22 cellular contexts compared by ENCODE assay signal in the genomic region with DNA sequence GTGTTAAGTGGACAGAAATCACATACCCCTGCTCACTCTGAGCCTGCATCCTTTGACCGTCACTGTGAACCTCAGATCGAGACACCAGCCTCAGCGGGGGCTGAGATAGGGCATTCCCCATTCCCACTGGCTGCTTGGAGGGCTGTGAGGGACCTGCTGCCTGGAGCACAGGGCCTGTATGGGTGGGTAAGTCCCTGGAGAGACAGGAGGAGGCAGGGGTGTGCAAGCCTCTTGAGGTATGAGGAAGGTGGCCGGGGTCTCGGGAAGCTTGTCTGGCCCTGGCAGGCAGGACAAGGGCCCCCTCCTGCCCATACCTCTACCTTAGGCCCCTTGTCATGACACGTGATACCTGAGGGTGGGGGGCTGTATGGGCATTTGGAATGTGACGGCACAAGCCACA.
A peak's percentile ranks its signal among the peaks of the same experiment; 100 is the strongest.
DNase-seq lines count a peak whose midpoint lies in the region; ATAC-seq and TF ChIP-seq lines count a peak whose summit lies in the region.
"Had no signal": no experiment of that assay in that cellular context is flagged by ENCODE, and none has a peak within 500 bp of the region (broad histone marks: within the 10 kb centered on the region; RNA-seq: fewer than 3 reads in every experiment).

No MANE protein-coding gene starts in this region.

- no peak overlapping the region for H2AFZ ChIP-seq in MM.1S (ENCODE audit: low read length)
- H2AFZ ChIP-seq: GM23248 had no signal

- no peaks in the 10 kb centered on the region for H3F3A ChIP-seq in MM.1S (ENCODE audit: insufficient read depth, low read length)

- DNase-seq in WTC11 (ENCODE audit: low spot score) (no peak), neural crest cell (ENCODE audit: low read depth, low spot score) (no peak), NAMALWA (ENCODE audit: low spot score) (no peak), MM.1S (no peak)
- no peak for DNase-seq in CD8-positive, alpha-beta memory T cell
- DNase-seq: 8988T; ACHN; AML-193; BE2C; CD4-positive, CD25-positive, alpha-beta regulatory T cell; CD8-positive, alpha-beta T cell; DMS 273 treated with DMSO at 0.1 percent for 48 hours; DMS79; EL; GDM1; GM23248; H7; HCEC 1CT had no signal

- H3K27me3 Mint-ChIP-seq in WTC11 (ENCODE audit: low read depth), result no peaks in the 10 kb centered on the region
- no peaks in the 10 kb centered on the region for H3K27me3 Mint-ChIP-seq in neural crest cell (ENCODE audit: low read depth)
- H3K27me3 Mint-ChIP-seq in CD8-positive, alpha-beta memory T cell, result no peaks in the 10 kb centered on the region
- H3K27me3 Mint-ChIP-seq: CD4-positive, CD25-positive, alpha-beta regulatory T cell had no signal

- H3K4me1 Mint-ChIP-seq in WTC11 (peaks cover 20% of the 10 kb centered on the region), neural crest cell (peaks cover 18% of the 10 kb centered on the region)
- H3K4me1 Mint-ChIP-seq in CD8-positive, alpha-beta memory T cell, result peaks cover 0 to 3% (median 2%) of the 10 kb centered on the region in 3 donors

- H3K27me3 ChIP-seq in BLaER1 (no peaks in the 10 kb centered on the region), MM.1S (replicated peaks; ENCODE audit: insufficient read depth, low read length) (no peaks in the 10 kb centered on the region)
- no peaks in the 10 kb centered on the region for H3K27me3 ChIP-seq in CD8-positive, alpha-beta memory T cell (ENCODE audit: insufficient read depth, low read length, poor library complexity, severe bottlenecking)
- H3K27me3 ChIP-seq: BE2C had no signal

- H3K36me3 ChIP-seq in BLaER1 (peaks cover 31% of the 10 kb centered on the region; the same call in 1 of the 2 replicates), MM.1S (replicated peaks; ENCODE audit: insufficient read depth, low read length) (no peaks in the 10 kb centered on the region)
- no peaks in the 10 kb centered on the region for H3K36me3 ChIP-seq in CD8-positive, alpha-beta memory T cell (ENCODE audit: insufficient read depth, low read length)
- H3K36me3 ChIP-seq: BE2C had no signal

- TF ChIP-seq CTCF in WTC11 (IDR thresholded peaks at IDR 0.05) (no peak), neural crest cell (conservative IDR thresholded peaks at IDR 0.05) (no peak), MM.1S (IDR thresholded peaks at IDR 0.05; ENCODE audit: low read length) (no peak)

- H4K20me1 ChIP-seq in BLaER1 (peaks cover 67% of the 10 kb centered on the region), MM.1S (ENCODE audit: insufficient read depth, low read length) (no peaks in the 10 kb centered on the region)

- H3K9me3 ChIP-seq in BLaER1 (no peaks in the 10 kb centered on the region), MM.1S (replicated peaks; ENCODE audit: insufficient read depth, low read length) (no peaks in the 10 kb centered on the region)
- H3K9me3 ChIP-seq in CD8-positive, alpha-beta memory T cell (ENCODE audit: low read length), result no peaks in the 10 kb centered on the region
- H3K9me3 ChIP-seq: A549, BE2C had no signal

- H3K4me1 ChIP-seq in BLaER1, result peaks cover 51% of the 10 kb centered on the region
- no peaks in the 10 kb centered on the region for H3K4me1 ChIP-seq in CD8-positive, alpha-beta memory T cell (ENCODE audit: insufficient read depth, low read length)
- no peaks in the 10 kb centered on the region for H3K4me1 ChIP-seq in MM.1S (ENCODE audit: low read length)
- H3K4me1 ChIP-seq: A549, BE2C had no signal

- H3K9me2 ChIP-seq in MM.1S (replicated peaks; ENCODE audit: insufficient read depth, low read length), result no peaks in the 10 kb centered on the region

- CTCF ChIA-PET in WTC11 (lab: Charles Lee), result no interaction called here
- CTCF ChIA-PET in CD8-positive, alpha-beta memory T cell (lab: Charles Lee), result no interaction called here

- H3K9ac ChIP-seq in BLaER1 (no peak overlapping the region), MM.1S (ENCODE audit: low read length) (no peak overlapping the region)
- H3K9ac ChIP-seq: GM23248 had no signal

- H3K9me3 Mint-ChIP-seq in WTC11 (no peaks in the 10 kb centered on the region), neural crest cell (no peaks in the 10 kb centered on the region)
- peaks cover 0 to 43% (median 2%) of the 10 kb centered on the region in 5 donors for H3K9me3 Mint-ChIP-seq in CD8-positive, alpha-beta memory T cell
- H3K9me3 Mint-ChIP-seq: CD8-positive, alpha-beta T cell had no signal

- no peak overlapping the region for H3K4me3 ChIP-seq in BLaER1
- H3K4me3 ChIP-seq in CD8-positive, alpha-beta memory T cell (ENCODE audit: low read length), result no peak overlapping the region
- H3K4me3 ChIP-seq in MM.1S (ENCODE audit: low read length), result no peak overlapping the region
- H3K4me3 ChIP-seq: A549, GM12878, GM23248 had no signal

- H3K4me2 ChIP-seq in BLaER1 (peak overlapping the region; percentile 51), MM.1S (ENCODE audit: low read depth, low read length) (no peak overlapping the region)
- H3K4me2 ChIP-seq: A549 had no signal

- POLR2A ChIA-PET in WTC11 (lab: Charles Lee), result no interaction called here
- POLR2A ChIA-PET in CD8-positive, alpha-beta memory T cell (lab: Charles Lee), result no interaction called here

- H3K36me3 Mint-ChIP-seq in WTC11, result no peaks in the 10 kb centered on the region
- no peaks in the 10 kb centered on the region for H3K36me3 Mint-ChIP-seq in neural crest cell (ENCODE audit: low read depth)
- H3K36me3 Mint-ChIP-seq in CD8-positive, alpha-beta memory T cell, result peaks cover 11 to 32% (median 12%) of the 10 kb centered on the region in 3 donors

- H3K27ac ChIP-seq in BLaER1 (no peak overlapping the region), MM.1S (ENCODE audit: low read length) (no peak overlapping the region)
- H3K27ac ChIP-seq in CD8-positive, alpha-beta memory T cell (ENCODE audit: low read depth, low read length), result no peak overlapping the region
- H3K27ac ChIP-seq: A549, C4-2B, GM23248 had no signal

- no peaks in the 10 kb centered on the region for H3K79me2 ChIP-seq in MM.1S (ENCODE audit: low read length)

- H3K4me3 Mint-ChIP-seq in WTC11 (no peak overlapping the region), neural crest cell (no peak overlapping the region)
- no peak overlapping the region for H3K4me3 Mint-ChIP-seq in CD8-positive, alpha-beta memory T cell
- H3K4me3 Mint-ChIP-seq: CD4-positive, CD25-positive, alpha-beta regulatory T cell; CD8-positive, alpha-beta T cell had no signal

- ATAC-seq in WTC11, result no peak
- ATAC-seq: A549; CD8-positive, alpha-beta T cell; GM12878 had no signal

- H3K27ac Mint-ChIP-seq in WTC11 (0 out of 2 replicates have a peak overlapping the region, but pooled peaks have one; percentile 36), neural crest cell (ENCODE audit: unreplicated experiment) (peak overlapping the region; percentile 75)
- no peak overlapping the region for H3K27ac Mint-ChIP-seq in CD8-positive, alpha-beta memory T cell
- H3K27ac Mint-ChIP-seq: CD8-positive, alpha-beta T cell had no signal

TF ChIP-seq in WTC11, 78 proteins besides CTCF, POLR2A, EP300 and RAD21 (continues in another document):
- TF ChIP-seq FOXJ3 (CRISPR knock-in tag; IDR thresholded peaks at IDR 0.05; ENCODE audit: borderline replicate concordance) (no peak), ZNF219 (CRISPR knock-in tag; IDR thresholded peaks at IDR 0.05; ENCODE audit: borderline replicate concordance) (no peak), NR2C2 (CRISPR knock-in tag; IDR thresholded peaks at IDR 0.05) (no peak), ZNF121 (CRISPR knock-in tag; IDR thresholded peaks at IDR 0.05) (no peak), FOXP1 (CRISPR knock-in tag; IDR thresholded peaks at IDR 0.05; ENCODE audit: borderline replicate concordance) (no peak), JAZF1 (CRISPR knock-in tag; IDR thresholded peaks at IDR 0.05) (no peak), ESRRA (CRISPR knock-in tag; IDR thresholded peaks at IDR 0.05; ENCODE audit: borderline replicate concordance) (no peak), KAT7 (CRISPR knock-in tag; IDR thresholded peaks at IDR 0.05; ENCODE audit: borderline replicate concordance) (no peak), IRF2 (CRISPR knock-in tag; IDR thresholded peaks at IDR 0.05; ENCODE audit: borderline replicate concordance, low read depth) (no peak), GTF2I (CRISPR knock-in tag; conservative IDR thresholded peaks at IDR 0.05) (no peak), ZNF423 (CRISPR knock-in tag; IDR thresholded peaks at IDR 0.05) (no peak), GABPB1 (CRISPR knock-in tag; IDR thresholded peaks at IDR 0.05) (no peak), PRRX2 (CRISPR knock-in tag; IDR thresholded peaks at IDR 0.05) (no peak), ATF1 (CRISPR knock-in tag; IDR thresholded peaks at IDR 0.05) (no peak)
- TF ChIP-seq, protein P1, sequence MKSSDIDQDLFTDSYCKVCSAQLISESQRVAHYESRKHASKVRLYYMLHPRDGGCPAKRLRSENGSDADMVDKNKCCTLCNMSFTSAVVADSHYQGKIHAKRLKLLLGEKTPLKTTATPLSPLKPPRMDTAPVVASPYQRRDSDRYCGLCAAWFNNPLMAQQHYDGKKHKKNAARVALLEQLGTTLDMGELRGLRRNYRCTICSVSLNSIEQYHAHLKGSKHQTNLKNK (CRISPR knock-in tag; IDR thresholded peaks at IDR 0.05), result no peak
- TF ChIP-seq, protein P2, sequence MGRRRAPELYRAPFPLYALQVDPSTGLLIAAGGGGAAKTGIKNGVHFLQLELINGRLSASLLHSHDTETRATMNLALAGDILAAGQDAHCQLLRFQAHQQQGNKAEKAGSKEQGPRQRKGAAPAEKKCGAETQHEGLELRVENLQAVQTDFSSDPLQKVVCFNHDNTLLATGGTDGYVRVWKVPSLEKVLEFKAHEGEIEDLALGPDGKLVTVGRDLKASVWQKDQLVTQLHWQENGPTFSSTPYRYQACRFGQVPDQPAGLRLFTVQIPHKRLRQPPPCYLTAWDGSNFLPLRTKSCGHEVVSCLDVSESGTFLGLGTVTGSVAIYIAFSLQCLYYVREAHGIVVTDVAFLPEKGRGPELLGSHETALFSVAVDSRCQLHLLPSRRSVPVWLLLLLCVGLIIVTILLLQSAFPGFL (CRISPR knock-in tag; IDR thresholded peaks at IDR 0.05; ENCODE audit: borderline replicate concordance), result no peak
- TF ChIP-seq, protein P3, sequence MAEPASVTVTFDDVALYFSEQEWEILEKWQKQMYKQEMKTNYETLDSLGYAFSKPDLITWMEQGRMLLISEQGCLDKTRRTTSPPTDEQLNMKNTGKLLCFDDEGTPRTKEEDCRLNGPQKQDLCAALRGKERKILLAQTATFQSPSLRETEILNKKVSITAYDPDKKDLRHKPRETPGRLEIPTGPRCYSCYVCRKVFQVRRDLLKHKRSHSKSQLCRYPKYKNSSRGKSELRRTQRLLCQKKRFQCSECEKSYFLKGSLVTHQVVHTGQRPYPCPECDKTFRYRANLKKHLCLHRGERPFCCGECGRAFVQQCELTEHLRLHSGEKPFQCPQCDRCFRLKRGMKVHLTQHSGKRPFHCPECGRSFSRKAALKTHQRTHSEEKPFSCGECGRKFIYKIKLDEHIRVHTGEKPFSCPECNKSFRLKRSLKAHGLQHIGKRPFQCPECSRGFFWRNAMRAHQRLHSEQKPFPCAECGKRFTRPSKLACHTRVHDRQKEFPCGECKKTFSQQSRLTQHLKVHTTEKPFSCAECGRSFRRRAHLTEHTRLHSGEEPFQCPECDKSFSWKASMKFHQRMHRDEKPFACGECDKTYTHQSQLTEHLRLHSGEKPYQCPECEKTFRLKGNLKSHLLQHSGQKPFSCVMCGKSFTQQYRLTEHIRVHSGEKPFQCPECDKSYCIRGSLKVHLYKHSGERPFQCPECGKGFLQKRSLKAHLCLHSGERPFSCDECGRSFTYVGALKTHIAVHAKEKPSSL (CRISPR knock-in tag; conservative IDR thresholded peaks at IDR 0.05), result no peak

Comparison
In these comparisons a context has a peak if more than half of its experiments do, and no peak if none do; other contexts are left out.
1. H3K27ac Mint-ChIP-seq: peak in WTC11 (single experiment) and neural crest cell (single experiment); none in CD8-positive, alpha-beta memory T cell (0 of 8).